Comparison of ENCODE assay signal across 19 cellular contexts in genomic region chr21:36721817-36722216, GRCh38. TPM values are rescaled to one million over a fixed set of nuclear protein-coding genes. Genes with fewer than 3 reads are reported as not detected.
DNase-seq lines count a peak whose midpoint lies in the region; ATAC-seq and TF ChIP-seq lines count a peak whose summit lies in the region.
"Had no signal": no experiment of that assay in that cellular context is flagged by ENCODE, and none has a peak within 500 bp of the region (broad histone marks: within the 10 kb centered on the region; RNA-seq: fewer than 3 reads in every experiment).

No MANE protein-coding gene starts in this region.

- H3K9ac ChIP-seq in endodermal cell (ENCODE audit: extremely low read depth, low read length, poor library complexity, severe bottlenecking) (no peak overlapping the region), mesendoderm (ENCODE audit: low read length) (no peak overlapping the region)

- H3K27ac Mint-ChIP-seq in endodermal cell (no peak overlapping the region), T-cell (no peak overlapping the region)
- no peak overlapping the region for H3K27ac Mint-ChIP-seq in activated naive CD8-positive, alpha-beta T cell treated with anti-CD3 and anti-CD28 coated beads for 36 hours
- H3K27ac Mint-ChIP-seq: CD4-positive, alpha-beta T cell; GM23338; HFFc6 had no signal

- WGBS in endodermal cell (ENCODE audit: insufficient coverage in 1 of 2, insufficient read length in 1 of 2), 2 experiments, result 90 to 91% methylated on average over 5 to 7 of the region's 7 CpGs
- WGBS in sigmoid colon, 2 donors, result 94% methylated on average over 7 of the region's 7 CpGs
- no CpG with 5 or more reads among the region's 7 CpGs for WGBS in mesendoderm (ENCODE audit: extremely low coverage, insufficient coverage, low lambda C conversion rate)

- H3K79me2 ChIP-seq in mesendoderm (ENCODE audit: control insufficient read depth, insufficient read depth, low read length), result no peaks in the 10 kb centered on the region

- no peak for TF ChIP-seq CTCF in endodermal cell (conservative IDR thresholded peaks at IDR 0.05)
- no peak for TF ChIP-seq CTCF in sigmoid colon (IDR thresholded peaks at IDR 0.05)

- H3K56ac ChIP-seq in mesendoderm (ENCODE audit: low read length), result no peak overlapping the region

- H3K23ac ChIP-seq in mesendoderm (ENCODE audit: low read length), result no peak overlapping the region

- no peak overlapping the region for H3K4ac ChIP-seq in mesendoderm (ENCODE audit: low read depth, low read length)

- no peak overlapping the region for H3K4me2 ChIP-seq in mesendoderm (ENCODE audit: low read length)
- H3K4me2 ChIP-seq: A549, GM23338 had no signal

- H3K4me3 Mint-ChIP-seq in endodermal cell (no peak overlapping the region), T-cell (no peak overlapping the region)
- H3K4me3 Mint-ChIP-seq in activated naive CD8-positive, alpha-beta T cell treated with anti-CD3 and anti-CD28 coated beads for 36 hours, result no peak overlapping the region
- H3K4me3 Mint-ChIP-seq: CD4-positive, alpha-beta T cell; GM23338; HFFc6 had no signal

- no peak overlapping the region for H3K27ac ChIP-seq in endodermal cell (ENCODE audit: low read depth, low read length)
- H3K27ac ChIP-seq in sigmoid colon, result no peak overlapping the region
- no peak overlapping the region for H3K27ac ChIP-seq in mesendoderm (ENCODE audit: low read depth, low read length)
- H3K27ac ChIP-seq: 22Rv1, A549, C4-2B, HL-60 had no signal

- no peak overlapping the region for H4K5ac ChIP-seq in mesendoderm (ENCODE audit: low read length)

- H3K4me3 ChIP-seq in endodermal cell (ENCODE audit: low read length) (no peak overlapping the region), sigmoid colon (no peak overlapping the region), mesendoderm (ENCODE audit: low read length) (no peak overlapping the region)
- H3K4me3 ChIP-seq: A549, GM23338 had no signal

- TF ChIP-seq POLR2A in sigmoid colon (IDR thresholded peaks at IDR 0.05), result no peak

- no peaks in the 10 kb centered on the region for H3K4me1 ChIP-seq in endodermal cell (ENCODE audit: control insufficient read depth, insufficient read depth, low read length)
- no peaks in the 10 kb centered on the region for H3K4me1 ChIP-seq in sigmoid colon
- H3K4me1 ChIP-seq in mesendoderm (ENCODE audit: control insufficient read depth, low read depth, low read length), result no peaks in the 10 kb centered on the region
- H3K4me1 ChIP-seq: A549, Caco-2 had no signal

- TF ChIP-seq EP300 in sigmoid colon (IDR thresholded peaks at IDR 0.05), result no peak

- H3K27me3 ChIP-seq in endodermal cell (ENCODE audit: control insufficient read depth, insufficient read depth, low read length, poor library complexity, severe bottlenecking) (peaks cover 8% of the 10 kb centered on the region), sigmoid colon (peaks cover 0 to 51% (median 10%) of the 10 kb centered on the region in 3 donors), mesendoderm (ENCODE audit: insufficient read depth, low read length, poor library complexity) (no peaks in the 10 kb centered on the region)

- no peaks in the 10 kb centered on the region for H3K9me3 ChIP-seq in endodermal cell (ENCODE audit: control insufficient read depth, low read length)
- no peaks in the 10 kb centered on the region for H3K9me3 ChIP-seq in sigmoid colon
- H3K9me3 ChIP-seq: A549, Caco-2 had no signal

- no peak for ATAC-seq in T-cell (replicated peaks in 1 of 4)
- ATAC-seq: A549, GM23338 had no signal

- no peak overlapping the region for H2AK5ac ChIP-seq in mesendoderm (ENCODE audit: low read length)

- H3K36me3 Mint-ChIP-seq in endodermal cell (ENCODE audit: low read depth) (no peaks in the 10 kb centered on the region), T-cell (no peaks in the 10 kb centered on the region)
- no peaks in the 10 kb centered on the region for H3K36me3 Mint-ChIP-seq in activated naive CD8-positive, alpha-beta T cell treated with anti-CD3 and anti-CD28 coated beads for 36 hours

- CTCF ChIA-PET in T-cell (lab: Charles Lee), result no interaction called here

- H3K4me1 Mint-ChIP-seq in endodermal cell (peaks cover 4% of the 10 kb centered on the region), T-cell (no peaks in the 10 kb centered on the region)
- no peaks in the 10 kb centered on the region for H3K4me1 Mint-ChIP-seq in activated naive CD8-positive, alpha-beta T cell treated with anti-CD3 and anti-CD28 coated beads for 36 hours

- H3K18ac ChIP-seq in mesendoderm (ENCODE audit: low read length), result no peak overlapping the region

- no peak overlapping the region for H2BK120ac ChIP-seq in mesendoderm (ENCODE audit: low read depth, low read length)

- H2BK5ac ChIP-seq in mesendoderm (ENCODE audit: low read length), result no peak overlapping the region

- H3K9me3 Mint-ChIP-seq in endodermal cell, result no peaks in the 10 kb centered on the region
- no peaks in the 10 kb centered on the region for H3K9me3 Mint-ChIP-seq in activated naive CD8-positive, alpha-beta T cell treated with anti-CD3 and anti-CD28 coated beads for 36 hours
- H3K9me3 Mint-ChIP-seq in T-cell, result no peaks in the 10 kb centered on the region
- H3K9me3 Mint-ChIP-seq: CD4-positive, alpha-beta T cell; GM23338; HFFc6 had no signal

- intact Hi-C loops in sigmoid colon (cut with DNase I), result no loop called here

- POLR2A ChIA-PET in T-cell (lab: Charles Lee), result no interaction called here

- peak; percentile 13 for DNase-seq in activated effector memory CD4-positive, alpha-beta T cell treated with anti-CD3 and anti-CD28 coated beads, Interleukin-2, amount 50 U/mL, for 16 hours
- no peak for DNase-seq in activated effector memory CD4-positive, alpha-beta T cell treated with Interleukin-2 at 50 U/mL for 16 hours
- DNase-seq in endodermal cell (peak; percentile 10), sigmoid colon (peak; percentile 32), mesendoderm (no peak), NCI-H446 (lab: John Stamatoyannopoulos, UW) (no peak), T-cell (no peak)
- DNase-seq in activated naive CD8-positive, alpha-beta T cell treated with anti-CD3 and anti-CD28 coated beads for 36 hours, result no peak
- DNase-seq: AML-193, HCEC 1CT, HFFc6 had no signal

- no peaks in the 10 kb centered on the region for H3K79me1 ChIP-seq in mesendoderm (ENCODE audit: low read length)

- H2BK15ac ChIP-seq in mesendoderm (replicated peaks; ENCODE audit: low read depth), result no peak overlapping the region

- H3K27me3 Mint-ChIP-seq in endodermal cell (ENCODE audit: insufficient read depth) (peaks cover 39% of the 10 kb centered on the region), T-cell (peaks cover 40% of the 10 kb centered on the region in 2 donors)
- peaks cover 24% of the 10 kb centered on the region for H3K27me3 Mint-ChIP-seq in activated naive CD8-positive, alpha-beta T cell treated with anti-CD3 and anti-CD28 coated beads for 36 hours

- H3K36me3 ChIP-seq in endodermal cell (ENCODE audit: control insufficient read depth, insufficient read depth, low read length) (no peaks in the 10 kb centered on the region), sigmoid colon (no peaks in the 10 kb centered on the region), mesendoderm (ENCODE audit: control insufficient read depth, insufficient read depth, low read length) (no peaks in the 10 kb centered on the region)

- H4K8ac ChIP-seq in mesendoderm (ENCODE audit: low read depth, low read length), result no peak overlapping the region

RNA-seq across cellular contexts. Expression of gene SIM2, which starts 22.9 kb away (rescaled TPM):
- total RNA-seq in endodermal cell (not detected), sigmoid colon (not detected), T-cell (under 1 TPM in 3 of 5 donors, not detected in 2; 0.10 to 0.16 (median 0.12) TPM)
- polyA plus RNA-seq in endodermal cell (2013, experiment 1 of 2), result not detected
- 0.04 TPM for polyA plus RNA-seq in endodermal cell (2013, experiment 2 of 2)
- under 1 TPM in 2 of 3 donors, not detected in 1; 0.01 to 0.60 TPM for polyA plus RNA-seq in sigmoid colon
- 0.04 TPM for polyA plus RNA-seq in mesendoderm (2013, experiment 1 of 2)
- polyA plus RNA-seq in mesendoderm (2013, experiment 2 of 2), result 0.01 TPM
- not detected for total RNA-seq in activated naive CD8-positive, alpha-beta T cell treated with anti-CD3 and anti-CD28 coated beads for 36 hours
- total RNA-seq: CD4-positive, alpha-beta T cell; HFFc6 had no signal
- polyA plus RNA-seq: BJ had no signal

Comparison
In these comparisons a context has a peak if more than half of its experiments do, and no peak if none do; other contexts are left out.
1. DNase-seq: peak in activated effector memory CD4-positive, alpha-beta T cell treated with anti-CD3 and anti-CD28 coated beads, Interleukin-2, amount 50 U/mL, for 16 hours (single experiment), endodermal cell (single experiment) and sigmoid colon (single experiment); none in activated effector memory CD4-positive, alpha-beta T cell treated with Interleukin-2 at 50 U/mL for 16 hours (single experiment), mesendoderm (single experiment), NCI-H446 (0 of 2), activated naive CD8-positive, alpha-beta T cell treated with anti-CD3 and anti-CD28 coated beads for 36 hours (single experiment) and T-cell (0 of 34).